ENCODE assay signal across 10 cellular contexts in genomic region chr18:21851327-21851961, GRCh38.
DNase-seq lines count a peak whose midpoint lies in the region; ATAC-seq, FAIRE-seq and TF ChIP-seq lines count a peak whose summit lies in the region.
"Had no signal": no experiment of that assay in that cellular context is flagged by ENCODE, and none has a peak within 500 bp of the region (broad histone marks: within the 10 kb centered on the region; RNA-seq: fewer than 3 reads in every experiment).

No MANE protein-coding gene starts in this region.

- peaks cover 7% of the 10 kb centered on the region for H3K4me1 ChIP-seq in upper lobe of right lung

- no peak for TF ChIP-seq POLR2A in GM12892 (IDR thresholded peaks at IDR 0.05; ENCODE audit: low read depth, low read length)

- no peak overlapping the region for H3K4me3 ChIP-seq in upper lobe of right lung

- no peak for FAIRE-seq in GM12892 (lab: Jason Lieb, UNC)

- H3K27me3 ChIP-seq in upper lobe of right lung: no peaks in the 10 kb centered on the region

- no peak overlapping the region for H3K27ac Mint-ChIP-seq in T-helper 2 cell treated with Interferon-gamma antibody and Interleukin-4, amounts not matched to agents 5 μg/mL and 100 μg/mL, for 36 hours

- no peak for DNase-seq in Right ventricle myocardium superior
- no peak for DNase-seq in cardiac septum (ENCODE audit: low spot score)
- peak; percentile 8 for DNase-seq in RWPE1 (ENCODE audit: low spot score)
- no peak for DNase-seq in left ventricle myocardium superior
- DNase-seq in upper lobe of right lung: no peak
- DNase-seq in T-helper 2 cell treated with Interferon-gamma antibody and Interleukin-4, amounts not matched to agents 5 μg/mL and 100 μg/mL, for 36 hours (ENCODE audit: low spot score): no peak
- DNase-seq in GM12892 (ENCODE audit: insufficient read length): no peak
- DNase-seq: DMS79, nucleus accumbens had no signal

- no peak overlapping the region for H3K4me3 Mint-ChIP-seq in T-helper 2 cell treated with Interferon-gamma antibody and Interleukin-4, amounts not matched to agents 5 μg/mL and 100 μg/mL, for 36 hours

- no peak overlapping the region for H3K27ac ChIP-seq in RWPE1
- no peak overlapping the region for H3K27ac ChIP-seq in upper lobe of right lung

- intact Hi-C loops in Right ventricle myocardium superior (cut with DNase I): loop anchor here (2.0 kb wide), 1 partner anchor 31 kb away; no protein-coding TSS in a partner anchor
- intact Hi-C loops in cardiac septum (cut with DNase I): no loop called here
- intact Hi-C loops in left ventricle myocardium superior (cut with micrococcal nuclease): loop anchor here (10.0 kb wide), 1 partner anchor 543 kb away; no protein-coding TSS in a partner anchor
- intact Hi-C loops in upper lobe of right lung (cut with DNase I): no loop called here

- ATAC-seq in Right ventricle myocardium superior (ENCODE audit: poor library complexity) (peak; percentile 68), left ventricle myocardium superior (peak; percentile 42), upper lobe of right lung (no peak), GM19351 (IDR thresholded peaks at IDR 0.05; ENCODE audit: unreplicated experiment) (no peak)

- no peaks in the 10 kb centered on the region for H3K9me3 Mint-ChIP-seq in T-helper 2 cell treated with Interferon-gamma antibody and Interleukin-4, amounts not matched to agents 5 μg/mL and 100 μg/mL, for 36 hours

- CTCF ChIA-PET in RWPE1 (lab: Yijun Ruan, JAX): no interaction called here

- H3K27me3 Mint-ChIP-seq in T-helper 2 cell treated with Interferon-gamma antibody and Interleukin-4, amounts not matched to agents 5 μg/mL and 100 μg/mL, for 36 hours (ENCODE audit: low read depth): no peaks in the 10 kb centered on the region

- POLR2A ChIA-PET in RWPE1 (lab: Yijun Ruan, JAX; ENCODE audit: low non-redundant PET): no interaction called here

- H3K36me3 ChIP-seq in upper lobe of right lung: peaks cover 32% of the 10 kb centered on the region

- H3K9me3 ChIP-seq in upper lobe of right lung: no peaks in the 10 kb centered on the region

- TF ChIP-seq CTCF in RWPE1 (conservative IDR thresholded peaks at IDR 0.05; ENCODE audit: low read depth): 0 out of 2 replicates have a peak, but pooled peaks have one; percentile 15
- peak; percentile 46 for TF ChIP-seq CTCF in upper lobe of right lung (IDR thresholded peaks at IDR 0.05)

- H3K4me1 Mint-ChIP-seq in T-helper 2 cell treated with Interferon-gamma antibody and Interleukin-4, amounts not matched to agents 5 μg/mL and 100 μg/mL, for 36 hours (ENCODE audit: low read depth): peaks cover 9% of the 10 kb centered on the region

- peaks cover 23% of the 10 kb centered on the region for H3K36me3 Mint-ChIP-seq in T-helper 2 cell treated with Interferon-gamma antibody and Interleukin-4, amounts not matched to agents 5 μg/mL and 100 μg/mL, for 36 hours (ENCODE audit: low read depth)

Comparison
In these comparisons a context has a peak if more than half of its experiments do, and no peak if none do; other contexts are left out.
1. intact Hi-C loops: an anchor here in Right ventricle myocardium superior (2.0 kb wide) and left ventricle myocardium superior (10.0 kb wide); none called in cardiac septum and upper lobe of right lung.
2. ATAC-seq: peak in Right ventricle myocardium superior (single experiment) and left ventricle myocardium superior (single experiment); none in upper lobe of right lung (single experiment) and GM19351 (single experiment).